ENCODE assay signal across 23 cellular contexts in the genomic region with DNA sequence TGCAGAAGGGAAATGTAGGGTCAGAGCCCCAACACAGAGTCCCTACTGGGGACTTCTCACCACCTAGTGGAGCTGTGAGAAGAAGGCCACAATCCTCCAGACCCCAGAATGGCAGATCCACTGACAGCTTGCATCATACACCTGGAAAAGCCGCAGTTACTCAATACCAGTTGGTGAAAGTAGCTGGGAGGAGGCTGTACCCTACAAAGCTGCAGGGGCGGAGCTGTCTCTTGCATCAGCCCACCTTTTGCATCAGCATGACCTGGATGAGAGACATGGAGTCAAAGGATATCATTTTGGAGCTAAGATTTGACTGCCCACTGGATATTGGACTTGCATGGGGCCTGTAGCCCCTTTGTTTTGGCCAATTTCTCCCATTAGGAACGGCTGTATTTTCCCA.
DNase-seq lines count a peak whose midpoint lies in the region; ATAC-seq and TF ChIP-seq lines count a peak whose summit lies in the region.
"Had no signal": no experiment of that assay in that cellular context is flagged by ENCODE, and none has a peak within 500 bp of the region (broad histone marks: within the 10 kb centered on the region; RNA-seq: fewer than 3 reads in every experiment).

No MANE protein-coding gene starts in this region.

- H3K9ac ChIP-seq in mammary epithelial cell (ENCODE audit: insufficient read depth, low read length), result no peak overlapping the region
- H3K9ac ChIP-seq: BLaER1, GM23248 had no signal

- H3K36me3 ChIP-seq in breast epithelium, result no peaks in the 10 kb centered on the region
- no peaks in the 10 kb centered on the region for H3K36me3 ChIP-seq in mammary epithelial cell (ENCODE audit: insufficient read depth, low read length)
- H3K36me3 ChIP-seq in hepatocyte (replicated peaks; ENCODE audit: insufficient read depth, low read depth), result no peaks in the 10 kb centered on the region
- H3K36me3 ChIP-seq: BLaER1 had no signal

- H3K4me3 Mint-ChIP-seq in MCF 10A (ENCODE audit: unreplicated experiment), result no peak overlapping the region
- H3K4me3 Mint-ChIP-seq in WTC11, result no peak overlapping the region
- H3K4me3 Mint-ChIP-seq: B cell; CD4-positive, CD25-positive, alpha-beta regulatory T cell; CD8-positive, alpha-beta T cell; H9 had no signal

- no peak for TF ChIP-seq CTCF in MCF 10A (IDR thresholded peaks at IDR 0.05; ENCODE audit: unreplicated experiment)
- TF ChIP-seq CTCF in breast epithelium (IDR thresholded peaks at IDR 0.05), result no peak
- no peak for TF ChIP-seq CTCF in WTC11 (IDR thresholded peaks at IDR 0.05)
- TF ChIP-seq CTCF in mammary epithelial cell (conservative IDR thresholded peaks at IDR 0.05 in 1 of 2, IDR thresholded peaks at IDR 0.05 in 1 of 2; ENCODE audit: extremely low read depth in 1 of 2, insufficient read depth in 1 of 2, low read depth in 1 of 2, low read length in 2 of 2), result no peak
- no peak for TF ChIP-seq CTCF in hepatocyte (IDR thresholded peaks at IDR 0.05; ENCODE audit: poor library complexity)

- H3K9me2 ChIP-seq in hepatocyte (replicated peaks; ENCODE audit: insufficient read depth), result no peaks in the 10 kb centered on the region

- DNase-seq in MCF 10A (ENCODE audit: unreplicated experiment) (peak; percentile 39), breast epithelium (ENCODE audit: low spot score in 2 of 2) (no peak), WTC11 (ENCODE audit: low spot score) (no peak), mammary epithelial cell (peak; percentile 20), hepatocyte (ENCODE audit: low spot score) (peak; percentile 21), DMS53 treated with DMSO at 0.1 percent for 48 hours (lab: John Stamatoyannopoulos, UW; ENCODE audit: unreplicated experiment) (no peak), OCI-M1 (lab: John Stamatoyannopoulos, UW) (no peak), NCI-H2196 treated with DMSO at 0.1 percent for 48 hours (lab: John Stamatoyannopoulos, UW; ENCODE audit: unreplicated experiment) (no peak)
- DNase-seq: CD4-positive, CD25-positive, alpha-beta regulatory T cell; CD8-positive, alpha-beta T cell; DMS153; DMS79; EL; GDM1; GM23248; H9 had no signal

- H3K27ac ChIP-seq in breast epithelium (no peak overlapping the region), mammary epithelial cell (ENCODE audit: insufficient read depth, low read depth, low read length) (no peak overlapping the region), hepatocyte (no peak overlapping the region)
- H3K27ac ChIP-seq: 22Rv1, BLaER1, C4-2B, GM23248 had no signal

- no peak overlapping the region for H3K4me2 ChIP-seq in mammary epithelial cell (ENCODE audit: insufficient read depth, low read depth, low read length)
- no peak overlapping the region for H3K4me2 ChIP-seq in hepatocyte
- H3K4me2 ChIP-seq: BLaER1 had no signal

- H3K4me1 ChIP-seq in breast epithelium, result no peaks in the 10 kb centered on the region
- no peaks in the 10 kb centered on the region for H3K4me1 ChIP-seq in mammary epithelial cell (ENCODE audit: insufficient read depth, low read length)
- no peaks in the 10 kb centered on the region for H3K4me1 ChIP-seq in hepatocyte (ENCODE audit: insufficient read depth)
- H3K4me1 ChIP-seq: BLaER1, Caco-2 had no signal

- POLR2A ChIA-PET in MCF 10A (lab: Yijun Ruan, JAX) (interaction anchor here (1.2 kb wide), 1 partner anchor 17 kb away, joined by 3 read pairs; no protein-coding TSS in a partner anchor), WTC11 (lab: Charles Lee) (no interaction called here)

- H2AFZ ChIP-seq in mammary epithelial cell (ENCODE audit: low read depth, low read length) (no peak overlapping the region), hepatocyte (no peak overlapping the region)
- H2AFZ ChIP-seq: GM23248 had no signal

- no peak for ATAC-seq in WTC11
- ATAC-seq: CD8-positive, alpha-beta T cell; GM12878; HCT116 had no signal

- whole genome bisulfite sequencing in mammary epithelial cell (ENCODE audit: low coverage, missing lambda C conversion rate), result 54% methylated on average over 3 of the region's 3 CpGs
- 61% methylated on average over 3 of the region's 3 CpGs for WGBS in hepatocyte (ENCODE audit: low lambda C conversion rate, missing lambda C conversion rate)

- H3K4me3 ChIP-seq in breast epithelium, result no peak overlapping the region
- H3K4me3 ChIP-seq in mammary epithelial cell (replicated peaks in 1 of 3; ENCODE audit: insufficient read depth in 1 of 3, low read depth in 2 of 3, low read length in 3 of 3), result no peak overlapping the region
- H3K4me3 ChIP-seq in hepatocyte, result no peak overlapping the region
- H3K4me3 ChIP-seq: BLaER1, GM12878, GM23248 had no signal

- H3K9me3 Mint-ChIP-seq in MCF 10A (ENCODE audit: unreplicated experiment) (peaks cover 14% of the 10 kb centered on the region), WTC11 (peaks cover 35% of the 10 kb centered on the region)
- H3K9me3 Mint-ChIP-seq: CD8-positive, alpha-beta T cell had no signal

- no peaks in the 10 kb centered on the region for H3K4me1 Mint-ChIP-seq in MCF 10A (ENCODE audit: insufficient read depth, unreplicated experiment)
- H3K4me1 Mint-ChIP-seq in WTC11, result peaks cover 26% of the 10 kb centered on the region
- H3K4me1 Mint-ChIP-seq: B cell; CD4-positive, CD25-positive, alpha-beta regulatory T cell had no signal

- H3K79me2 ChIP-seq in mammary epithelial cell (ENCODE audit: insufficient read depth, low read length), result no peaks in the 10 kb centered on the region
- H3K79me2 ChIP-seq in hepatocyte, result no peaks in the 10 kb centered on the region

- no peaks in the 10 kb centered on the region for H3K27me3 Mint-ChIP-seq in MCF 10A (ENCODE audit: insufficient read depth, unreplicated experiment)
- H3K27me3 Mint-ChIP-seq in WTC11 (ENCODE audit: low read depth), result no peaks in the 10 kb centered on the region
- H3K27me3 Mint-ChIP-seq: B cell had no signal

- no peaks in the 10 kb centered on the region for H4K20me1 ChIP-seq in mammary epithelial cell (ENCODE audit: insufficient read depth, low read length)
- no peaks in the 10 kb centered on the region for H4K20me1 ChIP-seq in hepatocyte (ENCODE audit: insufficient read depth, poor library complexity, severe bottlenecking)
- H4K20me1 ChIP-seq: BLaER1 had no signal

- BruUV-seq in MCF 10A (replicated peaks; lab: Mats Ljungman, UMichigan) (no TSS peak), mammary epithelial cell (replicated peaks; lab: Mats Ljungman, UMichigan) (no TSS peak)

- H3K27ac Mint-ChIP-seq in MCF 10A (ENCODE audit: low read depth, unreplicated experiment) (no peak overlapping the region), WTC11 (no peak overlapping the region)
- H3K27ac Mint-ChIP-seq: B cell; CD4-positive, CD25-positive, alpha-beta regulatory T cell; CD8-positive, alpha-beta T cell; H9 had no signal

- intact Hi-C loops in MCF 10A (cut with micrococcal nuclease), result no loop called here
- intact Hi-C loops in breast epithelium (cut with DNase I; ENCODE audit: low total_unique reads), result no loop called here
- intact Hi-C loops in mammary epithelial cell (cut with micrococcal nuclease), result no loop called here

- in situ Hi-C loops in mammary epithelial cell (cut with MboI; ENCODE audit: low sequenced_read_pairs in 2 of 2), result no loop called here

- dilution Hi-C loops in mammary epithelial cell (cut with HindIII; ENCODE audit: low sequenced_read_pairs), result no loop called here

- CTCF ChIA-PET in MCF 10A (lab: Yijun Ruan, JAX) (no interaction called here), WTC11 (lab: Charles Lee) (no interaction called here), mammary epithelial cell (lab: Charles Lee; ENCODE audit: low non-redundant PET) (no interaction called here)

- TF ChIP-seq POLR2A in breast epithelium (IDR thresholded peaks at IDR 0.05), result no peak

- H3K9me3 ChIP-seq in breast epithelium (peaks cover 0 to 13% of the 10 kb centered on the region in 2 donors), mammary epithelial cell (replicated peaks; ENCODE audit: insufficient read depth, low read length) (no peaks in the 10 kb centered on the region), hepatocyte (ENCODE audit: low read depth) (no peaks in the 10 kb centered on the region)
- H3K9me3 ChIP-seq: Caco-2 had no signal

- H3K27me3 ChIP-seq in breast epithelium (no peaks in the 10 kb centered on the region), mammary epithelial cell (ENCODE audit: insufficient read depth, low read length) (no peaks in the 10 kb centered on the region), hepatocyte (no peaks in the 10 kb centered on the region)
- H3K27me3 ChIP-seq: BLaER1 had no signal

- H3K36me3 Mint-ChIP-seq in MCF 10A (ENCODE audit: insufficient read depth, unreplicated experiment), result no peaks in the 10 kb centered on the region
- H3K36me3 Mint-ChIP-seq in WTC11, result peaks cover 29% of the 10 kb centered on the region
- H3K36me3 Mint-ChIP-seq: CD4-positive, CD25-positive, alpha-beta regulatory T cell; CD8-positive, alpha-beta T cell had no signal

TF ChIP-seq in WTC11, 78 proteins besides CTCF, POLR2A, EP300 and RAD21:
- no peak for TF ChIP-seq KAT7 (CRISPR knock-in tag; IDR thresholded peaks at IDR 0.05; ENCODE audit: borderline replicate concordance)
- peak; percentile 93 for TF ChIP-seq GABPB1 (CRISPR knock-in tag; IDR thresholded peaks at IDR 0.05)
TF ChIP-seq in WTC11: peak in this region for 1.

Comparison
In these comparisons a context has a peak if more than half of its experiments do, and no peak if none do; other contexts are left out.
1. DNase-seq: peak in MCF 10A (single experiment), mammary epithelial cell (single experiment) and hepatocyte (single experiment); none in breast epithelium (0 of 2), WTC11 (single experiment), DMS53 treated with DMSO at 0.1 percent for 48 hours (single experiment), OCI-M1 (single experiment) and NCI-H2196 treated with DMSO at 0.1 percent for 48 hours (single experiment).